8 cellular contexts compared by ENCODE assay signal in the genomic region with DNA sequence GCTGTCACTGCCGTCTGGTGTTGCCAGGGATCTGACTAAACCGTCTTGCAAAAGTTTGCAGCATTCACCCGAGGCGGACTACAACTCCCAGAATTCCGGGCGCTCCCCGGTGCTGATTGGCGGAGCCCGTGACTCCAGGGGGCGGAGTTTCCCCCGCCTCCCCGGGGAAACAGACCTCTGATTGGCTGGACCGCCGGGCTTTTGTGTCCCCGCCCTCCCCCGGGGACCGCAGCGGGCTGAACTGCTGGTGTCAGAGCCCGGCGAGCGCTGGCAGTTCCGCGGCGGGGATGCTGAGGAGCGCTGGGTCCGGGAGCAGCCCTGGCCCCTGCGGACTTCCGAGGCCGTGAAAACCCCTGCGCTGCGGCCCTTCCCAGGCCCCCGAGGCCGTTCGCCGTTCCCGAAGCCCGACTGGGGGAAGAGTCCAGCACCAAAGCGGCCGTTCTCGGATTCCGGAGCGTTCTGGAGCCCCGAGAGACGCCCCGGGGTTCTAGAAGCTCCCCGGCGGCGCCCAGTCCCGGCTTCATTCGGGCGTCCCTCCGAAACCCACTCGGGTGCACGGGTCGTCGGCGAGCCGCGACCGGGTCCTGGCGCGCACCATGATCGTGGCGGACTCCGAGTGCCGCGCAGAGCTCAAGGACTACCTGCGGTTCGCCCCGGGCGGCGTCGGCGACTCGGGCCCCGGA. TPM values are rescaled to one million over a fixed set of nuclear protein-coding genes. Genes with fewer than 3 reads are reported as not detected.
DNase-seq lines count a peak whose midpoint lies in the region; ATAC-seq and TF ChIP-seq lines count a peak whose summit lies in the region.

Gene SESN2, plus strand, starts transcription at position 267 of the 683 bp plus-strand sequence. Its CDS starts 330 bp downstream, at position 597.

- peaks cover 49% of the 10 kb centered on the region for H3K79me2 ChIP-seq in SK-N-SH (ENCODE audit: insufficient read depth)

- no peaks in the 10 kb centered on the region for H3K27me3 Mint-ChIP-seq in activated naive CD4-positive, alpha-beta T cell treated with anti-CD3 and anti-CD28 coated beads, Interleukin-2, amount 50 U/mL, for 24 hours

- DNase-seq in GM04504 (ENCODE audit: low read depth) = peak; percentile 99
- DNase-seq in NCI-H1048 (lab: John Stamatoyannopoulos, UW) = peak; percentile 94
- DNase-seq in SK-N-SH = peak; percentile 98
- DNase-seq in germinal center (ENCODE audit: low spot score) = peak; percentile 97
- peak; percentile 78 to 99 (median 97) for DNase-seq in nucleus accumbens (lab: John Stamatoyannopoulos, UW)
- peak; percentile 100 for DNase-seq in suprapubic skin (ENCODE audit: low spot score in 2 of 2)

- no peaks in the 10 kb centered on the region for H3K9me2 ChIP-seq in SK-N-SH

- H3K36me3 Mint-ChIP-seq in activated naive CD4-positive, alpha-beta T cell treated with anti-CD3 and anti-CD28 coated beads, Interleukin-2, amount 50 U/mL, for 24 hours = peaks cover 1% of the 10 kb centered on the region

- H3K36me3 ChIP-seq in SK-N-SH (replicated peaks in 1 of 2; ENCODE audit: control insufficient read depth in 1 of 2, insufficient read depth in 2 of 2, low read length in 1 of 2) (no peaks in the 10 kb centered on the region), suprapubic skin (no peaks in the 10 kb centered on the region)

- peak; percentile 82 to 96 for TF ChIP-seq POLR2A in suprapubic skin (IDR thresholded peaks at IDR 0.05)

- no peaks in the 10 kb centered on the region for H3F3A ChIP-seq in SK-N-SH (replicated peaks; ENCODE audit: insufficient read depth)

- H3K9ac ChIP-seq in SK-N-SH = peak within 1 kb of the TSS; percentile 94

- peaks cover 47% of the 10 kb centered on the region for H3K4me1 Mint-ChIP-seq in activated naive CD4-positive, alpha-beta T cell treated with anti-CD3 and anti-CD28 coated beads, Interleukin-2, amount 50 U/mL, for 24 hours

- H3K27ac Mint-ChIP-seq in activated naive CD4-positive, alpha-beta T cell treated with anti-CD3 and anti-CD28 coated beads, Interleukin-2, amount 50 U/mL, for 24 hours = peak within 1 kb of the TSS; percentile 98

- H4K20me1 ChIP-seq in SK-N-SH (ENCODE audit: insufficient read depth) = peaks cover 39% of the 10 kb centered on the region

- H3K9me3 ChIP-seq in SK-N-SH (no peaks in the 10 kb centered on the region), suprapubic skin (no peaks in the 10 kb centered on the region)

- TF ChIP-seq EP300 in SK-N-SH (IDR thresholded peaks at IDR 0.05; ENCODE audit: borderline replicate concordance in 1 of 2, low read depth in 1 of 2, low read length in 1 of 2) (no peak), suprapubic skin (IDR thresholded peaks at IDR 0.05) (no peak)

- no peaks in the 10 kb centered on the region for H3K27me3 ChIP-seq in SK-N-SH (ENCODE audit: insufficient read depth)
- H3K27me3 ChIP-seq in suprapubic skin = no peaks in the 10 kb centered on the region

- peaks cover 12 to 14% of the 10 kb centered on the region in 2 experiments; a peak in 1 of 4 replicates for H3K4me1 ChIP-seq in SK-N-SH (ENCODE audit: control insufficient read depth in 1 of 2, insufficient read depth in 2 of 2, low read depth in 1 of 2, low read length in 1 of 2)
- peaks cover 22% of the 10 kb centered on the region for H3K4me1 ChIP-seq in suprapubic skin

- peak within 1 kb of the TSS; percentile 82 to 83 for H3K27ac ChIP-seq in SK-N-SH (ENCODE audit: low read depth in 2 of 2, low read length in 1 of 2)
- H3K27ac ChIP-seq in suprapubic skin = peak within 1 kb of the TSS; percentile 83

- peak within 1 kb of the TSS; percentile 86 for H3K4me3 Mint-ChIP-seq in activated naive CD4-positive, alpha-beta T cell treated with anti-CD3 and anti-CD28 coated beads, Interleukin-2, amount 50 U/mL, for 24 hours

- TF ChIP-seq RAD21 in SK-N-SH (IDR thresholded peaks at IDR 0.05; ENCODE audit: low read length) = no peak

- TF ChIP-seq CTCF in SK-N-SH (IDR thresholded peaks at IDR 0.05) (no peak), suprapubic skin (IDR thresholded peaks at IDR 0.05) (no peak)

- peak within 1 kb of the TSS; percentile 85 for H3K4me2 ChIP-seq in SK-N-SH

- WGBS in SK-N-SH (ENCODE audit: low lambda C conversion rate) = under 1% methylated on average over 12 of the region's 76 CpGs
- WGBS in suprapubic skin = under 1% methylated on average over 23 of the region's 76 CpGs

- CTCF ChIA-PET in SK-N-SH (lab: Yijun Ruan, JAX) = interaction anchor here (0.6 to 3.0 kb wide), 5 partner anchors 8 to 100 kb away, joined by 3 to 29 read pairs (median 4); partner anchors contain the start of gene ATP5IF1

- peak within 1 kb of the TSS; percentile 78 to 96 for H3K4me3 ChIP-seq in SK-N-SH (ENCODE audit: low read depth in 2 of 2, low read length in 1 of 2)
- H3K4me3 ChIP-seq in suprapubic skin = peak within 1 kb of the TSS; percentile 90

- ATAC-seq in HG02571 (IDR thresholded peaks at IDR 0.05; ENCODE audit: unreplicated experiment) = peak; percentile 93

- H3K9me3 Mint-ChIP-seq in activated naive CD4-positive, alpha-beta T cell treated with anti-CD3 and anti-CD28 coated beads, Interleukin-2, amount 50 U/mL, for 24 hours = no peaks in the 10 kb centered on the region

- peak within 1 kb of the TSS; percentile 89; the same call in 1 of the 2 replicates for H2AFZ ChIP-seq in SK-N-SH (ENCODE audit: low read depth)

- POLR2A ChIA-PET in SK-N-SH (lab: Yijun Ruan, JAX) = interaction anchor here (0.6 to 2.2 kb wide), 8 partner anchors 10 to 322 kb away, joined by 3 to 12 read pairs (median 4); partner anchors contain the start of genes ATP5IF1 and MED18

TF ChIP-seq in SK-N-SH, 30 proteins besides CTCF, POLR2A, EP300 and RAD21:
- TF ChIP-seq YY1 (IDR thresholded peaks at IDR 0.05; ENCODE audit: low read depth) (no peak), POLR2AphosphoS5 (IDR thresholded peaks at IDR 0.05; ENCODE audit: low read depth, low read length) (peak; percentile 98), GABPA (IDR thresholded peaks at IDR 0.05; ENCODE audit: low read depth) (no peak; the same call in 1 of the 2 replicates), TAF1 (IDR thresholded peaks at IDR 0.05; ENCODE audit: borderline replicate concordance, low read depth, low read length) (peak; percentile 98), SIN3A (IDR thresholded peaks at IDR 0.05; ENCODE audit: borderline replicate concordance, low read depth, low read length) (peak; percentile 58), FOXJ3 (CRISPR knock-in tag; IDR thresholded peaks at IDR 0.05) (no peak), MXI1 (IDR thresholded peaks at IDR 0.05; ENCODE audit: low read depth, low read length) (peak; percentile 73; the same call in 1 of the 2 replicates), ELF1 (IDR thresholded peaks at IDR 0.05) (no peak), CHD2 (IDR thresholded peaks at IDR 0.05; ENCODE audit: low read length, partially characterized antibody) (peak; percentile 53), JUND (IDR thresholded peaks at IDR 0.05) (no peak), RFX5 (IDR thresholded peaks at IDR 0.05; ENCODE audit: low read length) (peak; percentile 73)
- TF ChIP-seq, protein P1, sequence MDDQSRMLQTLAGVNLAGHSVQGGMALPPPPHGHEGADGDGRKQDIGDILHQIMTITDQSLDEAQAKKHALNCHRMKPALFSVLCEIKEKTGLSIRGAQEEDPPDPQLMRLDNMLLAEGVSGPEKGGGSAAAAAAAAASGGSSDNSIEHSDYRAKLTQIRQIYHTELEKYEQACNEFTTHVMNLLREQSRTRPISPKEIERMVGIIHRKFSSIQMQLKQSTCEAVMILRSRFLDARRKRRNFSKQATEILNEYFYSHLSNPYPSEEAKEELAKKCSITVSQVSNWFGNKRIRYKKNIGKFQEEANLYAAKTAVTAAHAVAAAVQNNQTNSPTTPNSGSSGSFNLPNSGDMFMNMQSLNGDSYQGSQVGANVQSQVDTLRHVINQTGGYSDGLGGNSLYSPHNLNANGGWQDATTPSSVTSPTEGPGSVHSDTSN (IDR thresholded peaks at IDR 0.05) = peak; percentile 34; the same call in 1 of the 2 replicates
- TF ChIP-seq, protein P2, sequence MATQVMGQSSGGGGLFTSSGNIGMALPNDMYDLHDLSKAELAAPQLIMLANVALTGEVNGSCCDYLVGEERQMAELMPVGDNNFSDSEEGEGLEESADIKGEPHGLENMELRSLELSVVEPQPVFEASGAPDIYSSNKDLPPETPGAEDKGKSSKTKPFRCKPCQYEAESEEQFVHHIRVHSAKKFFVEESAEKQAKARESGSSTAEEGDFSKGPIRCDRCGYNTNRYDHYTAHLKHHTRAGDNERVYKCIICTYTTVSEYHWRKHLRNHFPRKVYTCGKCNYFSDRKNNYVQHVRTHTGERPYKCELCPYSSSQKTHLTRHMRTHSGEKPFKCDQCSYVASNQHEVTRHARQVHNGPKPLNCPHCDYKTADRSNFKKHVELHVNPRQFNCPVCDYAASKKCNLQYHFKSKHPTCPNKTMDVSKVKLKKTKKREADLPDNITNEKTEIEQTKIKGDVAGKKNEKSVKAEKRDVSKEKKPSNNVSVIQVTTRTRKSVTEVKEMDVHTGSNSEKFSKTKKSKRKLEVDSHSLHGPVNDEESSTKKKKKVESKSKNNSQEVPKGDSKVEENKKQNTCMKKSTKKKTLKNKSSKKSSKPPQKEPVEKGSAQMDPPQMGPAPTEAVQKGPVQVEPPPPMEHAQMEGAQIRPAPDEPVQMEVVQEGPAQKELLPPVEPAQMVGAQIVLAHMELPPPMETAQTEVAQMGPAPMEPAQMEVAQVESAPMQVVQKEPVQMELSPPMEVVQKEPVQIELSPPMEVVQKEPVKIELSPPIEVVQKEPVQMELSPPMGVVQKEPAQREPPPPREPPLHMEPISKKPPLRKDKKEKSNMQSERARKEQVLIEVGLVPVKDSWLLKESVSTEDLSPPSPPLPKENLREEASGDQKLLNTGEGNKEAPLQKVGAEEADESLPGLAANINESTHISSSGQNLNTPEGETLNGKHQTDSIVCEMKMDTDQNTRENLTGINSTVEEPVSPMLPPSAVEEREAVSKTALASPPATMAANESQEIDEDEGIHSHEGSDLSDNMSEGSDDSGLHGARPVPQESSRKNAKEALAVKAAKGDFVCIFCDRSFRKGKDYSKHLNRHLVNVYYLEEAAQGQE (IDR thresholded peaks at IDR 0.05; ENCODE audit: low read depth, low read length) = peak; percentile 66
TF ChIP-seq in SK-N-SH: peak in this region for 8.

RNA-seq across cellular contexts. Expression of gene SESN2, which starts in this region (rescaled TPM):
- 14.1 and 15.4 TPM in 2 replicates for polyA plus RNA-seq in SK-N-SH (2012; rRNA removed)
- 6.3 and 9.8 TPM in 2 replicates for polyA plus RNA-seq in SK-N-SH (2012; cell fraction: cytosol; rRNA removed)
- 23.2 and 27.2 TPM in 2 replicates for polyA plus RNA-seq in SK-N-SH (2012; cell fraction: nucleus; rRNA removed)
- 10 to 100 TPM in 1 of 4 donors, 1 to 10 TPM in 3; 7.4 to 12.1 (median 7.5) TPM for total RNA-seq in suprapubic skin

Comparison
In these comparisons a context has a peak if more than half of its experiments do, and no peak if none do; other contexts are left out.
1. Peak in every context shown above with its lines: DNase-seq, ATAC-seq, H3K4me3 ChIP-seq and H3K27ac ChIP-seq.